ENCODE assay signal across 12 cellular contexts in the genomic region with DNA sequence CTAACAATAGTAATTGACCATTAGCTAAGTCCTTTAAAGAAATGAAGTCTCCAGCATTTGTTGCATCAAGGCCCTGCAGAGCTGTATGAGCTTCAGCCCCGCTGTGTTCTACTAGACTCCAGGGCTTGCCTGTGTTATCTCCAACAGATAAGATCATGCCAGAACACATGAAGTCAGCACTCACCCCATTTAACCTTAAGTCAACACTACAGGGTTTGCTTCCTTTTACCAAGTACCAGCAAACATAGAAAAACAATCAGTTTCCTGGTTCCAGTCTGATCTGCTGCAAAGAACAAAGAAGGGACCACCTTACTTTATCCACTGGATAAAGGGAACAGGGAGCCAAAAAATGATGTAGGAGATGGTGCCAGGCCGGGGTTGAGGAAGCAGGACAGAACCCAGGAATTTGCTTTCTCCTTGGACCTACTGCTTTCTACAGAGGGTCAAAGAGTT. TPM values are rescaled to one million over a fixed set of nuclear protein-coding genes. Genes with fewer than 3 reads are reported as not detected.
DNase-seq lines count a peak whose midpoint lies in the region; ATAC-seq and TF ChIP-seq lines count a peak whose summit lies in the region.
"Had no signal": no experiment of that assay in that cellular context is flagged by ENCODE, and none has a peak within 500 bp of the region (broad histone marks: within the 10 kb centered on the region; RNA-seq: fewer than 3 reads in every experiment).

No MANE protein-coding gene starts in this region.

- TF ChIP-seq CTCF in Loucy (conservative IDR thresholded peaks at IDR 0.05; ENCODE audit: low read length): no peak
- no peak for TF ChIP-seq CTCF in astrocyte of the spinal cord (IDR thresholded peaks at IDR 0.05; ENCODE audit: low read depth, low read length)
- TF ChIP-seq CTCF in tibial artery (IDR thresholded peaks at IDR 0.05): no peak
- no peak for TF ChIP-seq CTCF in MCF 10A (IDR thresholded peaks at IDR 0.05; ENCODE audit: unreplicated experiment)

- peaks cover 13% of the 10 kb centered on the region for H3K36me3 Mint-ChIP-seq in MCF 10A (ENCODE audit: insufficient read depth, unreplicated experiment)

- no peak overlapping the region for H3K4me3 ChIP-seq in Loucy (ENCODE audit: low read length, poor library complexity, severe bottlenecking)
- H3K4me3 ChIP-seq in astrocyte of the spinal cord (ENCODE audit: low read depth, low read length): no peak overlapping the region
- H3K4me3 ChIP-seq in tibial artery: no peak overlapping the region
- H3K4me3 ChIP-seq: SJSA1 had no signal

- H3K27ac ChIP-seq in tibial artery: peak overlapping the region; percentile 57 to 62
- H3K27ac ChIP-seq: SJSA1 had no signal

- no peak for ATAC-seq in HG03025 (IDR thresholded peaks at IDR 0.05; ENCODE audit: low FRiP score, unreplicated experiment)

- H3K9me3 Mint-ChIP-seq in MCF 10A (ENCODE audit: unreplicated experiment): peaks cover 10% of the 10 kb centered on the region
- H3K9me3 Mint-ChIP-seq: neural crest cell had no signal

- CTCF ChIA-PET in MCF 10A (lab: Yijun Ruan, JAX): interaction anchor here (0.9 to 1.0 kb wide), 2 partner anchors 22 to 78 kb away, joined by 3 to 5 read pairs; no protein-coding TSS in a partner anchor

- intact Hi-C loops in tibial artery (cut with DNase I; ENCODE audit: low total_unique reads): no loop called here
- intact Hi-C loops in MCF 10A (cut with micrococcal nuclease): no loop called here

- no peak overlapping the region for H3K27ac Mint-ChIP-seq in MCF 10A (ENCODE audit: low read depth, unreplicated experiment)

- no peaks in the 10 kb centered on the region for H3K9me2 ChIP-seq in Loucy (replicated peaks; ENCODE audit: low read depth, low read length)

- H3K27me3 ChIP-seq in Loucy (ENCODE audit: insufficient read depth, low read length, poor library complexity, severe bottlenecking): no peaks in the 10 kb centered on the region
- H3K27me3 ChIP-seq in tibial artery: no peaks in the 10 kb centered on the region
- H3K27me3 ChIP-seq: SJSA1 had no signal

- H3K4me3 Mint-ChIP-seq in MCF 10A (ENCODE audit: unreplicated experiment): no peak overlapping the region
- H3K4me3 Mint-ChIP-seq: neural crest cell had no signal

- H3K36me3 ChIP-seq in Loucy (ENCODE audit: insufficient read depth, low read length) (no peaks in the 10 kb centered on the region), tibial artery (no peaks in the 10 kb centered on the region)
- H3K36me3 ChIP-seq: SJSA1 had no signal

- H3K4me1 ChIP-seq in Loucy (ENCODE audit: insufficient read depth, low read length, poor library complexity, severe bottlenecking): no peaks in the 10 kb centered on the region
- H3K4me1 ChIP-seq in tibial artery: peaks cover 0 to 81% (median 55%) of the 10 kb centered on the region in 4 donors

- DNase-seq in astrocyte of the spinal cord (ENCODE audit: low read depth, low spot score) (peak; percentile 41), islet precursor cell (peak; percentile 74), tibial artery (peak; percentile 45 to 61), AG08395 (ENCODE audit: low spot score) (no peak), MCF 10A (ENCODE audit: unreplicated experiment) (no peak)
- DNase-seq: activated CD4-positive, alpha-beta T cell treated with anti-CD3 and anti-CD28 coated beads, Interleukin-2, amount 50 U/mL, for 1 hour; EL; hippocampal formation had no signal

- H2AFZ ChIP-seq in Loucy (ENCODE audit: low read length): peak overlapping the region; percentile 35; the same call in 1 of the 2 replicates

- POLR2A ChIA-PET in MCF 10A (lab: Yijun Ruan, JAX): interaction anchor here (0.6 to 1.1 kb wide), 4 partner anchors 15 to 39 kb away, joined by 3 read pairs; no protein-coding TSS in a partner anchor

- H3K9me3 ChIP-seq in Loucy (ENCODE audit: insufficient read depth, low read depth, low read length) (no peaks in the 10 kb centered on the region), tibial artery (no peaks in the 10 kb centered on the region)
- H3K9me3 ChIP-seq: SJSA1 had no signal

- H3K4me1 Mint-ChIP-seq in MCF 10A (ENCODE audit: insufficient read depth, unreplicated experiment): peaks cover 22% of the 10 kb centered on the region
- H3K4me1 Mint-ChIP-seq: neural crest cell had no signal

- no peak overlapping the region for H3K9ac ChIP-seq in Loucy (ENCODE audit: low read depth, low read length, poor library complexity, severe bottlenecking)

- H3K79me2 ChIP-seq in Loucy (ENCODE audit: insufficient read depth, low read length): no peaks in the 10 kb centered on the region

- H3F3A ChIP-seq in Loucy (ENCODE audit: low read depth): no peaks in the 10 kb centered on the region

- in situ Hi-C loops in astrocyte of the spinal cord (cut with HindIII; ENCODE audit: low sequenced_read_pairs): no loop called here

- H4K20me1 ChIP-seq in Loucy (ENCODE audit: insufficient read depth, low read length, poor library complexity, severe bottlenecking): no peaks in the 10 kb centered on the region

- H3K4me2 ChIP-seq in Loucy (ENCODE audit: low read depth, low read length, poor library complexity, severe bottlenecking): no peak overlapping the region

- BruUV-seq in MCF 10A (replicated peaks; lab: Mats Ljungman, UMichigan): no TSS peak

- H3K27me3 Mint-ChIP-seq in MCF 10A (ENCODE audit: insufficient read depth, unreplicated experiment): no peaks in the 10 kb centered on the region

RNA-seq across cellular contexts. Expression of gene ENAH, which starts 41.3 kb away (rescaled TPM):
- 346 and 420 TPM in 2 replicates for total RNA-seq in MCF 10A (2022)

Comparison
In these comparisons a context has a peak if more than half of its experiments do, and no peak if none do; other contexts are left out.
1. DNase-seq: peak in astrocyte of the spinal cord (single experiment), islet precursor cell (single experiment) and tibial artery (2 of 2); none in AG08395 (single experiment) and MCF 10A (single experiment).